25 cellular contexts compared by ENCODE assay signal in genomic region chrX:128717635-128718578, GRCh38.
"Had no signal": no experiment of that assay in that cellular context is flagged by ENCODE, and none has a peak within 500 bp of the region (broad histone marks: within the 10 kb centered on the region; RNA-seq: fewer than 3 reads in every experiment).

No MANE protein-coding gene starts in this region.

- H3K27ac ChIP-seq: coronary artery, esophagus muscularis mucosa, heart right ventricle, neutrophil, parathyroid adenoma, right lobe of liver, thoracic aorta, tibial nerve, upper lobe of left lung had no signal

- H2AFZ ChIP-seq: parathyroid adenoma had no signal

- H3K4me3 ChIP-seq: coronary artery, esophagus muscularis mucosa, heart right ventricle, lung, right lobe of liver, thoracic aorta, tibial nerve, upper lobe of left lung had no signal

- DNase-seq: dermis blood vessel endothelial cell; effector memory CD4-positive, alpha-beta T cell; foreskin melanocyte; glutamatergic neuron; heart right ventricle; hypothalamus; immature natural killer cell; islet precursor cell; kidney glomerular epithelial cell; naive B cell; right lobe of liver; small intestine; stimulated activated CD4-positive, alpha-beta T cell treated with anti-CD3 and anti-CD28 coated beads, Interleukin-15, amount 100 ng/mL, for 24 hours; stimulated activated CD4-positive, alpha-beta T cell treated with anti-CD3 and anti-CD28 coated beads, Interleukin-2, amount 100 ng/mL, for 48 hours; stimulated activated naive B cell treated with anti-CD40 and anti-IgM and Interleukin-4, amounts not matched to agents 10 μg/mL and 1 μg/mL and 100 μg/mL, for 72 hours; upper lobe of left lung had no signal

- H3K79me2 ChIP-seq: parathyroid adenoma had no signal

- H3K27me3 ChIP-seq: esophagus muscularis mucosa, heart right ventricle, neutrophil, right lobe of liver, tibial nerve, upper lobe of left lung had no signal

- H3K36me3 ChIP-seq: esophagus muscularis mucosa, heart right ventricle, neutrophil, right lobe of liver, thoracic aorta, tibial nerve, upper lobe of left lung had no signal

- H3K4me1 ChIP-seq: esophagus muscularis mucosa, heart right ventricle, parathyroid adenoma, right lobe of liver, tibial nerve, upper lobe of left lung had no signal

- ATAC-seq: heart right ventricle; left lobe of liver; natural killer cell treated with Interleukin-12 subunit alpha and Interleukin-12 subunit beta and Interleukin-15 and Interleukin-18, amount 100 ng/mL, for 72 hours; right lobe of liver; stimulated activated naive B cell treated with anti-CD40 and anti-IgM and Interleukin-4, amounts not matched to agents 10 μg/mL and 1 μg/mL and 100 μg/mL, for 72 hours had no signal

- H3K9me3 ChIP-seq: esophagus muscularis mucosa, heart right ventricle, neutrophil, right lobe of liver, thoracic aorta, tibial nerve, upper lobe of left lung had no signal
